Comparison of ENCODE assay signal across 17 cellular contexts in genomic region chr5:95940758-95941682, GRCh38. TPM values are rescaled to one million over a fixed set of nuclear protein-coding genes. Genes with fewer than 3 reads are reported as not detected.
A peak's percentile ranks its signal among the peaks of the same experiment; 100 is the strongest.
DNase-seq lines count a peak whose midpoint lies in the region; FAIRE-seq and TF ChIP-seq lines count a peak whose summit lies in the region.
"Had no signal": no experiment of that assay in that cellular context is flagged by ENCODE, and none has a peak within 500 bp of the region (broad histone marks: within the 10 kb centered on the region; RNA-seq: fewer than 3 reads in every experiment).

No MANE protein-coding gene starts in this region.

- no peak overlapping the region for H3K14ac ChIP-seq in H1 (ENCODE audit: insufficient read length)

- H3K27me3 ChIP-seq in cardiac muscle cell (no peaks in the 10 kb centered on the region), left ventricle myocardium inferior (ENCODE audit: low read depth) (no peaks in the 10 kb centered on the region), H1 (replicated peaks in 1 of 4; ENCODE audit: control insufficient read depth in 3 of 4, extremely low read depth in 1 of 4, insufficient read depth in 3 of 4, low read length in 3 of 4) (no peaks in the 10 kb centered on the region), thyroid gland (no peaks in the 10 kb centered on the region)
- H3K27me3 ChIP-seq: testis had no signal

- H2BK15ac ChIP-seq in H1 (ENCODE audit: low read length), result no peak overlapping the region

- no peak overlapping the region for H3K56ac ChIP-seq in H1 (replicated peaks; ENCODE audit: insufficient read length, low read depth, low read length)

- H4K20me1 ChIP-seq in H1 (replicated peaks in 1 of 2; ENCODE audit: control insufficient read depth in 1 of 2, insufficient read depth in 2 of 2, low read length in 2 of 2), result no peaks in the 10 kb centered on the region

- TF ChIP-seq CTCF in cardiac muscle cell (IDR thresholded peaks at IDR 0.05; ENCODE audit: low read depth, low read length) (no peak), left ventricle myocardium inferior (IDR thresholded peaks at IDR 0.05; ENCODE audit: borderline replicate concordance) (no peak), H1 (IDR thresholded peaks at IDR 0.05; ENCODE audit: control extremely low read depth in 1 of 3, insufficient read depth in 1 of 3, low read depth in 1 of 3, low read length in 3 of 3) (no peak), thyroid gland (IDR thresholded peaks at IDR 0.05) (no peak)

- H3K4me1 ChIP-seq in cardiac muscle cell (ENCODE audit: low read depth) (peaks cover 37% of the 10 kb centered on the region), left ventricle myocardium inferior (peaks cover 70% of the 10 kb centered on the region), H1 (replicated peaks in 1 of 4; ENCODE audit: control insufficient read depth in 3 of 4, insufficient read depth in 4 of 4, low read length in 3 of 4) (peaks cover 0 to 21% (median 3%) of the 10 kb centered on the region in 4 experiments; a peak in 3 of 7 replicates), thyroid gland (peaks cover 17 to 18% of the 10 kb centered on the region in 2 donors)

- H2AK5ac ChIP-seq in H1 (ENCODE audit: low read depth, low read length), result no peak overlapping the region

- POLR2A ChIA-PET in H1 (lab: Charles Lee; ENCODE audit: partially characterized antibody), result interaction anchor here (0.6 to 1.5 kb wide), 6 partner anchors 12 to 283 kb away, joined by 3 to 7 read pairs (median 3); partner anchors contain the start of gene GLRX

- DNase-seq in cardiac muscle cell (ENCODE audit: low read depth in 1 of 2, low spot score in 1 of 2) (peak; percentile 38 to 47), left ventricle myocardium inferior (no peak), H1 (ENCODE audit: low read depth in 1 of 2, low spot score in 2 of 2) (no peak), middle frontal gyrus (ENCODE audit: extremely low spot score, low spot score) (peak; percentile 34), thyroid gland (peak; percentile 23 to 32), MV-4-11 (lab: John Stamatoyannopoulos, UW) (no peak), GM19240 (ENCODE audit: insufficient read length, low spot score) (no peak)
- DNase-seq in stimulated activated CD4-positive, alpha-beta T cell treated with anti-CD3 and anti-CD28 coated beads, Interleukin-4, amount 100 ng/mL, for 4 hours, result no peak
- DNase-seq: activated CD4-positive, CD25-positive, alpha-beta regulatory T cell; activated CD8-positive, alpha-beta memory T cell treated with anti-CD3 and anti-CD28 coated beads, Interleukin-2, amount 50 U/mL, for 4 hours; activated naive CD8-positive, alpha-beta T cell treated with anti-CD3 and anti-CD28 coated beads, Interleukin-2, amount 10 ng/mL, durations not matched to agents 7 days and 5 days; Caco-2; naive thymus-derived CD4-positive, alpha-beta T cell; NCI-H1092; SW 1271; testis had no signal

- H3K4me2 ChIP-seq in H1 (ENCODE audit: insufficient read depth in 1 of 2, low read depth in 2 of 2, low read length in 2 of 2), result peak overlapping the region; percentile 38 to 57; a peak in 3 of 4 replicates

- H3K9ac ChIP-seq in H1 (replicated peaks in 1 of 4; ENCODE audit: extremely low read depth in 1 of 4, low read depth in 3 of 4, low read length in 3 of 4), result no peak overlapping the region; a peak in 1 of 7 replicates

- CTCF ChIA-PET in H1 (lab: Charles Lee; ENCODE audit: partially characterized antibody), result interaction anchor here (1.0 to 1.6 kb wide), 4 partner anchors 17 to 395 kb away, joined by 3 read pairs; no protein-coding TSS in a partner anchor

- TF ChIP-seq EP300 in H1 (IDR thresholded peaks at IDR 0.05; ENCODE audit: borderline replicate concordance in 1 of 2, low read depth in 2 of 2, low read length in 2 of 2), result no peak

- H4K5ac ChIP-seq in H1 (ENCODE audit: insufficient read length, low read depth, low read length), result no peak overlapping the region

- no peak overlapping the region for H2BK120ac ChIP-seq in H1 (replicated peaks; ENCODE audit: low read depth, low read length)

- H3K4ac ChIP-seq in H1 (replicated peaks; ENCODE audit: insufficient read length, low read depth, low read length), result no peak overlapping the region

- H2BK12ac ChIP-seq in H1 (ENCODE audit: low read depth, low read length), result 0 out of 2 replicates have a peak overlapping the region, but pooled peaks have one; percentile 60

- H3K36me3 ChIP-seq in cardiac muscle cell, result no peaks in the 10 kb centered on the region
- no peaks in the 10 kb centered on the region for H3K36me3 ChIP-seq in left ventricle myocardium inferior
- H3K36me3 ChIP-seq in H1 (ENCODE audit: control insufficient read depth in 2 of 4, insufficient read depth in 4 of 4, low read length in 3 of 4), result no peaks in the 10 kb centered on the region
- H3K36me3 ChIP-seq in thyroid gland, result no peaks in the 10 kb centered on the region

- FAIRE-seq in H1 (lab: Jason Lieb, UNC), result no peak
- FAIRE-seq: keratinocyte had no signal

- peak overlapping the region; percentile 50 for H3K27ac ChIP-seq in cardiac muscle cell
- no peak overlapping the region for H3K27ac ChIP-seq in left ventricle myocardium inferior (replicated peaks)
- peak overlapping the region; percentile 46; the same call in 1 of the 2 replicates for H3K27ac ChIP-seq in H1 (ENCODE audit: low read depth, low read length)
- no peak overlapping the region for H3K27ac ChIP-seq in thyroid gland
- H3K27ac ChIP-seq: testis had no signal

- H3K79me1 ChIP-seq in H1 (ENCODE audit: low read depth, low read length), result no peaks in the 10 kb centered on the region

- no peak overlapping the region for H2AFZ ChIP-seq in H1 (ENCODE audit: low read length)

- H3K23ac ChIP-seq in H1 (ENCODE audit: insufficient read length), result no peak overlapping the region

- H3K4me3 ChIP-seq in cardiac muscle cell, result no peak overlapping the region
- H3K4me3 ChIP-seq in left ventricle myocardium inferior, result no peak overlapping the region
- peak overlapping the region in 2 of 4 experiments; percentile 7 to 42; a peak in 2 of 8 replicates for H3K4me3 ChIP-seq in H1 (ENCODE audit: extremely low read depth in 1 of 4, insufficient read depth in 2 of 4, low read depth in 3 of 4, low read length in 4 of 4)
- no peak overlapping the region for H3K4me3 ChIP-seq in thyroid gland (replicated peaks in 1 of 3)
- H3K4me3 ChIP-seq: testis had no signal

- H4K91ac ChIP-seq in H1 (replicated peaks; ENCODE audit: insufficient read length, low read length), result no peak overlapping the region

- no peak overlapping the region for H4K8ac ChIP-seq in H1 (ENCODE audit: extremely low read depth, insufficient read depth, low read length)

- intact Hi-C loops in left ventricle myocardium inferior (cut with micrococcal nuclease), result no loop called here
- intact Hi-C loops in thyroid gland (cut with DNase I), result no loop called here

- no peak for TF ChIP-seq RAD21 in H1 (IDR thresholded peaks at IDR 0.05 in 1 of 2, conservative IDR thresholded peaks at IDR 0.05 in 1 of 2; ENCODE audit: low read depth in 2 of 2, low read length in 2 of 2)

- TF ChIP-seq POLR2A in H1 (IDR thresholded peaks at IDR 0.05; ENCODE audit: control extremely low read depth in 1 of 2, low read depth in 2 of 2, low read length in 2 of 2) (no peak), thyroid gland (IDR thresholded peaks at IDR 0.05) (no peak)

- H3K9me3 ChIP-seq in cardiac muscle cell (ENCODE audit: low read depth), result no peaks in the 10 kb centered on the region
- H3K9me3 ChIP-seq in left ventricle myocardium inferior (replicated peaks), result no peaks in the 10 kb centered on the region
- no peaks in the 10 kb centered on the region for H3K9me3 ChIP-seq in H1 (ENCODE audit: insufficient read depth in 2 of 2, low read depth in 1 of 2, low read length in 1 of 2)
- H3K9me3 ChIP-seq in thyroid gland, result no peaks in the 10 kb centered on the region
- H3K9me3 ChIP-seq: Caco-2, testis had no signal

- no peaks in the 10 kb centered on the region for H3K23me2 ChIP-seq in H1 (ENCODE audit: low read depth, low read length)

- 48% methylated on average over 3 of the region's 3 CpGs; no CpG with 5 or more reads in 1 of the 2 experiments for WGBS in H1 (ENCODE audit: extremely low coverage in 1 of 2, insufficient coverage in 1 of 2, insufficient read length in 1 of 2, insufficient replicate concordance in 2 of 2, low coverage in 1 of 2, low lambda C conversion rate in 2 of 2, missing lambda C conversion rate in 1 of 2), 2 experiments
- WGBS in thyroid gland, 2 donors, result 31 to 42% methylated on average over 3 of the region's 3 CpGs

- no peak overlapping the region for H3K18ac ChIP-seq in H1 (ENCODE audit: extremely low read depth, low read length)

- peaks cover 0 to 8% of the 10 kb centered on the region in 2 experiments; a peak in 1 of 4 replicates for H3K79me2 ChIP-seq in H1 (ENCODE audit: control insufficient read depth in 1 of 2, insufficient read depth in 2 of 2, low read length in 2 of 2)

- peak overlapping the region; percentile 50; the same call in 1 of the 2 replicates for H2BK20ac ChIP-seq in H1 (ENCODE audit: low read length)

- 0 out of 2 replicates have a peak overlapping the region, but pooled peaks have one; percentile 42 for H2BK5ac ChIP-seq in H1 (ENCODE audit: low read depth, low read length)

TF ChIP-seq in H1, 55 proteins besides CTCF, POLR2A, EP300 and RAD21 (continues in another document):
- TF ChIP-seq, protein P1, sequence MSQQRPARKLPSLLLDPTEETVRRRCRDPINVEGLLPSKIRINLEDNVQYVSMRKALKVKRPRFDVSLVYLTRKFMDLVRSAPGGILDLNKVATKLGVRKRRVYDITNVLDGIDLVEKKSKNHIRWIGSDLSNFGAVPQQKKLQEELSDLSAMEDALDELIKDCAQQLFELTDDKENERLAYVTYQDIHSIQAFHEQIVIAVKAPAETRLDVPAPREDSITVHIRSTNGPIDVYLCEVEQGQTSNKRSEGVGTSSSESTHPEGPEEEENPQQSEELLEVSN (IDR thresholded peaks at IDR 0.05), result no peak
- TF ChIP-seq MAFK (IDR thresholded peaks at IDR 0.05; ENCODE audit: low read depth, low read length) (peak; percentile 23; the same call in 1 of the 2 replicates), POU5F1 (IDR thresholded peaks at IDR 0.05; ENCODE audit: low read depth, low read length) (no peak), RXRA (IDR thresholded peaks at IDR 0.05; ENCODE audit: insufficient read depth, low read depth, low read length) (no peak), PHF8 (conservative IDR thresholded peaks at IDR 0.05; ENCODE audit: low read depth, low read length) (no peak)

RNA-seq across cellular contexts. Expression of gene ELL2, which starts 20.6 kb away (rescaled TPM):
- 22.1 and 41.8 TPM in 2 replicates for total RNA-seq in cardiac muscle cell
- polyA plus RNA-seq in cardiac muscle cell, result 18.7 and 36.7 TPM in 2 replicates
- total RNA-seq in left ventricle myocardium inferior, result 21.0 TPM
- 21.7 and 29.4 TPM in 2 replicates for total RNA-seq in H1 (2021; fragmentation: NEBNext Ultra II Directional; extraction: Animal tissue kit (Norgen Biotek cat#: 25700))
- 4.0 and 6.3 TPM in 2 replicates for polyA plus RNA-seq in H1 (2011; rRNA removed)
- 7.1 TPM for polyA plus RNA-seq in H1 (2011; cell fraction: cytosol; rRNA removed)
- 13.8 TPM for polyA plus RNA-seq in H1 (2011; cell fraction: nucleus; rRNA removed)
- polyA plus RNA-seq in H1 (2012, experiment 1 of 2), result 7.5 to 11.3 TPM (median 7.8 TPM) in 4 replicates
- polyA plus RNA-seq in H1 (2012, experiment 2 of 2), result 1.0 TPM
- 16.5 TPM for polyA plus RNA-seq in H1 (2013, experiment 1 of 2)
- 14.7 TPM for polyA plus RNA-seq in H1 (2013, experiment 2 of 2)
- 23.0 and 24.2 TPM in 2 replicates for polyA minus RNA-seq in H1 (2011; rRNA and poly(A)+ RNA removed)
- 12.3 TPM for polyA minus RNA-seq in H1 (2011; cell fraction: cytosol; rRNA and poly(A)+ RNA removed)
- polyA minus RNA-seq in H1 (2011; cell fraction: nucleus; rRNA and poly(A)+ RNA removed), result 79.7 TPM
- 10 to 100 TPM; 56.1 to 80.2 (median 69.6) TPM for total RNA-seq in thyroid gland

Comparison
In these comparisons a context has a peak if more than half of its experiments do, and no peak if none do; other contexts are left out.
1. DNase-seq: peak in cardiac muscle cell (2 of 2), middle frontal gyrus (single experiment) and thyroid gland (2 of 2); none in left ventricle myocardium inferior (single experiment), H1 (0 of 2), MV-4-11 (single experiment), GM19240 (single experiment) and stimulated activated CD4-positive, alpha-beta T cell treated with anti-CD3 and anti-CD28 coated beads, Interleukin-4, amount 100 ng/mL, for 4 hours (0 of 2).
2. H3K27ac ChIP-seq: peak in cardiac muscle cell (single experiment) and H1 (single experiment); none in left ventricle myocardium inferior (single experiment) and thyroid gland (0 of 3).